1 cellular context compared by ENCODE assay signal in the genomic region with DNA sequence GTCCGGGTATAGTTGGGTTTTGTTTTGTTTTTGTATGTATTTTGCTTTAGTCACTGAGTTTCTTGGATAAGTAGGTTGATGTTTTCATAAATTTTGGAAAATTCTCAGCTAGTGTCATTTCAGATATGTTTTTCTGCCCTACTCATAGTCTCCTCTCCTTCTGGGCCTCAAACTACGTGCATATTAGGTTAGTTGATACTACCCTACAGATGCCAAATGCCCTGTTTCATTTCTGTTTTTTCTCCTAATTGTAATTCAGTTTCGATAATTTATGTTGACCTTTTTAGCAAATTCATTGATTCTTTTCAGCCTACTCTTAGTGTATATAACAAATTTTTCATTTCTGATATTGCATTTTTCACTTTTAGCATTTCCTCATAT.
A peak's percentile ranks its signal among the peaks of the same experiment; 100 is the strongest.
TF ChIP-seq lines count a peak whose summit lies in the region.

No MANE protein-coding gene starts in this region.

TF ChIP-seq in K562, 482 proteins besides CTCF, POLR2A, EP300 and RAD21 (continued from another document):
- TF ChIP-seq, protein P1, sequence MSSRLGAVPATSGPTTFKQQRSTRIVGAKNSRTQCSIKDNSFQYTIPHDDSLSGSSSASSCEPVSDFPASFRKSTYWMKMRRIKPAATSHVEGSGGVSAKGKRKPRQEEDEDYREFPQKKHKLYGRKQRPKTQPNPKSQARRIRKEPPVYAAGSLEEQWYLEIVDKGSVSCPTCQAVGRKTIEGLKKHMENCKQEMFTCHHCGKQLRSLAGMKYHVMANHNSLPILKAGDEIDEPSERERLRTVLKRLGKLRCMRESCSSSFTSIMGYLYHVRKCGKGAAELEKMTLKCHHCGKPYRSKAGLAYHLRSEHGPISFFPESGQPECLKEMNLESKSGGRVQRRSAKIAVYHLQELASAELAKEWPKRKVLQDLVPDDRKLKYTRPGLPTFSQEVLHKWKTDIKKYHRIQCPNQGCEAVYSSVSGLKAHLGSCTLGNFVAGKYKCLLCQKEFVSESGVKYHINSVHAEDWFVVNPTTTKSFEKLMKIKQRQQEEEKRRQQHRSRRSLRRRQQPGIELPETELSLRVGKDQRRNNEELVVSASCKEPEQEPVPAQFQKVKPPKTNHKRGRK (tag; IDR thresholded peaks at IDR 0.05): 0 out of 2 replicates have a peak, but pooled peaks have one; percentile 41
- TF ChIP-seq, protein P2, sequence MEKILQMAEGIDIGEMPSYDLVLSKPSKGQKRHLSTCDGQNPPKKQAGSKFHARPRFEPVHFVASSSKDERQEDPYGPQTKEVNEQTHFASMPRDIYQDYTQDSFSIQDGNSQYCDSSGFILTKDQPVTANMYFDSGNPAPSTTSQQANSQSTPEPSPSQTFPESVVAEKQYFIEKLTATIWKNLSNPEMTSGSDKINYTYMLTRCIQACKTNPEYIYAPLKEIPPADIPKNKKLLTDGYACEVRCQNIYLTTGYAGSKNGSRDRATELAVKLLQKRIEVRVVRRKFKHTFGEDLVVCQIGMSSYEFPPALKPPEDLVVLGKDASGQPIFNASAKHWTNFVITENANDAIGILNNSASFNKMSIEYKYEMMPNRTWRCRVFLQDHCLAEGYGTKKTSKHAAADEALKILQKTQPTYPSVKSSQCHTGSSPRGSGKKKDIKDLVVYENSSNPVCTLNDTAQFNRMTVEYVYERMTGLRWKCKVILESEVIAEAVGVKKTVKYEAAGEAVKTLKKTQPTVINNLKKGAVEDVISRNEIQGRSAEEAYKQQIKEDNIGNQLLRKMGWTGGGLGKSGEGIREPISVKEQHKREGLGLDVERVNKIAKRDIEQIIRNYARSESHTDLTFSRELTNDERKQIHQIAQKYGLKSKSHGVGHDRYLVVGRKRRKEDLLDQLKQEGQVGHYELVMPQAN (IDR thresholded peaks at IDR 0.05; ENCODE audit: borderline replicate concordance): 0 out of 2 replicates have a peak, but pooled peaks have one; percentile 8
- TF ChIP-seq CBFB (CRISPR knock-in tag; IDR thresholded peaks at IDR 0.05): no peak
- TF ChIP-seq CC2D1A (IDR thresholded peaks at IDR 0.05): no peak
- TF ChIP-seq GTF2E2 (tag; IDR thresholded peaks at IDR 0.05): 0 out of 2 replicates have a peak, but pooled peaks have one; percentile 44
- no peak for TF ChIP-seq TEAD1 (CRISPR knock-in tag; IDR thresholded peaks at IDR 0.05)
- no peak for TF ChIP-seq NR2C2 (CRISPR knock-in tag; IDR thresholded peaks at IDR 0.05)
- TF ChIP-seq NR2C2 (tag; IDR thresholded peaks at IDR 0.05): 0 out of 2 replicates have a peak, but pooled peaks have one; percentile 27
- TF ChIP-seq GABPA (tag; conservative IDR thresholded peaks at IDR 0.05; ENCODE audit: low read depth): peak; percentile 53
- TF ChIP-seq ZC3H4 (CRISPR knock-in tag; IDR thresholded peaks at IDR 0.05; ENCODE audit: borderline replicate concordance): no peak
